Comparison of ENCODE assay signal across 15 cellular contexts in genomic region chr1:59044535-59045121, GRCh38.
A peak's percentile ranks its signal among the peaks of the same experiment; 100 is the strongest.
DNase-seq lines count a peak whose midpoint lies in the region; ATAC-seq and TF ChIP-seq lines count a peak whose summit lies in the region.
"Had no signal": no experiment of that assay in that cellular context is flagged by ENCODE, and none has a peak within 500 bp of the region (broad histone marks: within the 10 kb centered on the region; RNA-seq: fewer than 3 reads in every experiment).

No MANE protein-coding gene starts in this region.

- no peak overlapping the region for H3K9ac ChIP-seq in skeletal muscle tissue (ENCODE audit: low read depth in 1 of 3, low read length in 3 of 3)

- peaks cover 3% of the 10 kb centered on the region for H3K9me3 Mint-ChIP-seq in activated CD4-positive, alpha-beta T cell treated with anti-CD3 and anti-CD28 coated beads, Interleukin-2, amount 10 ng/mL, durations not matched to agents 7 days and 5 days
- peaks cover 17% of the 10 kb centered on the region for H3K9me3 Mint-ChIP-seq in nephron progenitor cell
- H3K9me3 Mint-ChIP-seq: activated T-cell treated with anti-CD3 and anti-CD28 coated beads, Interleukin-2, amount 50 U/mL, for 4 hours had no signal

- no peaks in the 10 kb centered on the region for H3K27me3 Mint-ChIP-seq in activated CD4-positive, alpha-beta T cell treated with anti-CD3 and anti-CD28 coated beads, Interleukin-2, amount 10 ng/mL, durations not matched to agents 7 days and 5 days
- H3K27me3 Mint-ChIP-seq in nephron progenitor cell (ENCODE audit: low read depth, poor library complexity): peaks cover 3% of the 10 kb centered on the region
- H3K27me3 Mint-ChIP-seq: type B pancreatic cell had no signal

- CTCF ChIA-PET in activated CD4-positive, alpha-beta T cell treated with anti-CD3 and anti-CD28 coated beads, Interleukin-2, amount 10 ng/mL, durations not matched to agents 7 days and 5 days (lab: Charles Lee): interaction anchor here (1.2 to 3.4 kb wide), 2 partner anchors 9 to 404 kb away, joined by 3 to 14 read pairs; no protein-coding TSS in a partner anchor
- CTCF ChIA-PET in RWPE1 (lab: Yijun Ruan, JAX): interaction anchor here (1.3 kb wide), 1 partner anchor 18 kb away, joined by 5 read pairs; no protein-coding TSS in a partner anchor

- no peaks in the 10 kb centered on the region for H3K27me3 ChIP-seq in skeletal muscle tissue (ENCODE audit: control insufficient read depth in 3 of 3, insufficient read depth in 3 of 3, low read length in 3 of 3)
- H3K27me3 ChIP-seq: brain microvascular endothelial cell had no signal

- H3K27ac ChIP-seq in RWPE1: peak overlapping the region; percentile 71; the same call in 1 of the 2 replicates
- peak overlapping the region; percentile 63 for H3K27ac ChIP-seq in skeletal muscle tissue (ENCODE audit: low read depth, low read length)
- H3K27ac ChIP-seq: brain microvascular endothelial cell, lower lobe of right lung had no signal

- no peak for ATAC-seq in GM19035 (IDR thresholded peaks at IDR 0.05; ENCODE audit: unreplicated experiment)

- peaks cover 0 to 2% (median 0%) of the 10 kb centered on the region in 3 donors for H3K36me3 ChIP-seq in skeletal muscle tissue (ENCODE audit: control insufficient read depth in 3 of 3, insufficient read depth in 3 of 3, low read length in 3 of 3)
- H3K36me3 ChIP-seq: brain microvascular endothelial cell, lower lobe of right lung had no signal

- H3K36me3 Mint-ChIP-seq in activated CD4-positive, alpha-beta T cell treated with anti-CD3 and anti-CD28 coated beads, Interleukin-2, amount 10 ng/mL, durations not matched to agents 7 days and 5 days (ENCODE audit: low read depth): peaks cover 14% of the 10 kb centered on the region
- peaks cover 12% of the 10 kb centered on the region for H3K36me3 Mint-ChIP-seq in nephron progenitor cell (ENCODE audit: low read depth)
- H3K36me3 Mint-ChIP-seq: type B pancreatic cell had no signal

- H3K9me3 ChIP-seq in skeletal muscle tissue (ENCODE audit: control insufficient read depth in 3 of 3, low read length in 3 of 3): no peaks in the 10 kb centered on the region
- H3K9me3 ChIP-seq: lower lobe of right lung had no signal

- no peak for TF ChIP-seq CTCF in RWPE1 (conservative IDR thresholded peaks at IDR 0.05; ENCODE audit: low read depth)
- no peak for TF ChIP-seq CTCF in fibroblast of villous mesenchyme (IDR thresholded peaks at IDR 0.05; ENCODE audit: insufficient read depth, low read depth, low read length)
- TF ChIP-seq CTCF in nephron progenitor cell (IDR thresholded peaks at IDR 0.05): no peak

- H3K4me1 ChIP-seq in skeletal muscle tissue (ENCODE audit: control insufficient read depth in 3 of 3, insufficient read depth in 3 of 3, low read length in 3 of 3): peaks cover 11 to 34% (median 24%) of the 10 kb centered on the region in 3 donors

- H3K4me1 Mint-ChIP-seq in activated CD4-positive, alpha-beta T cell treated with anti-CD3 and anti-CD28 coated beads, Interleukin-2, amount 10 ng/mL, durations not matched to agents 7 days and 5 days: peaks cover 42% of the 10 kb centered on the region
- H3K4me1 Mint-ChIP-seq in nephron progenitor cell: peaks cover 23% of the 10 kb centered on the region

- POLR2A ChIA-PET in activated CD4-positive, alpha-beta T cell treated with anti-CD3 and anti-CD28 coated beads, Interleukin-2, amount 10 ng/mL, durations not matched to agents 7 days and 5 days (lab: Charles Lee): no interaction called here
- POLR2A ChIA-PET in RWPE1 (lab: Yijun Ruan, JAX; ENCODE audit: low non-redundant PET): no interaction called here

- H3K4me3 ChIP-seq in fibroblast of villous mesenchyme (ENCODE audit: low read depth, low read length) (no peak overlapping the region), skeletal muscle tissue (ENCODE audit: low read length in 3 of 3) (no peak overlapping the region)
- H3K4me3 ChIP-seq: lower lobe of right lung had no signal

- no peak for DNase-seq in activated CD4-positive, alpha-beta T cell treated with anti-CD3 and anti-CD28 coated beads, Interleukin-2, amount 10 ng/mL, durations not matched to agents 7 days and 5 days
- no peak for DNase-seq in activated CD4-positive, alpha-beta T cell treated with anti-CD3 and anti-CD28 coated beads for 1 hour
- DNase-seq in RWPE1 (ENCODE audit: low spot score): no peak
- peak; percentile 46 for DNase-seq in fibroblast of villous mesenchyme (ENCODE audit: low read depth)
- DNase-seq in stimulated activated naive CD4-positive, alpha-beta T cell treated with Interleukin-2 at 50 U/mL for 16 hours (lab: John Stamatoyannopoulos, UW): no peak
- DNase-seq in nephron progenitor cell: no peak
- DNase-seq: activated T-cell treated with anti-CD3 and anti-CD28 coated beads, Interleukin-2, amount 50 U/mL, for 4 hours; brain microvascular endothelial cell; DMS153; lower lobe of right lung; NCI-H2029; nucleus accumbens had no signal

- H3K4me3 Mint-ChIP-seq in activated CD4-positive, alpha-beta T cell treated with anti-CD3 and anti-CD28 coated beads, Interleukin-2, amount 10 ng/mL, durations not matched to agents 7 days and 5 days: no peak overlapping the region
- H3K4me3 Mint-ChIP-seq in nephron progenitor cell: no peak overlapping the region
- H3K4me3 Mint-ChIP-seq: activated T-cell treated with anti-CD3 and anti-CD28 coated beads, Interleukin-2, amount 50 U/mL, for 4 hours; type B pancreatic cell had no signal

- H3K27ac Mint-ChIP-seq in activated CD4-positive, alpha-beta T cell treated with anti-CD3 and anti-CD28 coated beads, Interleukin-2, amount 10 ng/mL, durations not matched to agents 7 days and 5 days: peak overlapping the region; percentile 72
- no peak overlapping the region for H3K27ac Mint-ChIP-seq in nephron progenitor cell
